27 cellular contexts compared by ENCODE assay signal in the genomic region with DNA sequence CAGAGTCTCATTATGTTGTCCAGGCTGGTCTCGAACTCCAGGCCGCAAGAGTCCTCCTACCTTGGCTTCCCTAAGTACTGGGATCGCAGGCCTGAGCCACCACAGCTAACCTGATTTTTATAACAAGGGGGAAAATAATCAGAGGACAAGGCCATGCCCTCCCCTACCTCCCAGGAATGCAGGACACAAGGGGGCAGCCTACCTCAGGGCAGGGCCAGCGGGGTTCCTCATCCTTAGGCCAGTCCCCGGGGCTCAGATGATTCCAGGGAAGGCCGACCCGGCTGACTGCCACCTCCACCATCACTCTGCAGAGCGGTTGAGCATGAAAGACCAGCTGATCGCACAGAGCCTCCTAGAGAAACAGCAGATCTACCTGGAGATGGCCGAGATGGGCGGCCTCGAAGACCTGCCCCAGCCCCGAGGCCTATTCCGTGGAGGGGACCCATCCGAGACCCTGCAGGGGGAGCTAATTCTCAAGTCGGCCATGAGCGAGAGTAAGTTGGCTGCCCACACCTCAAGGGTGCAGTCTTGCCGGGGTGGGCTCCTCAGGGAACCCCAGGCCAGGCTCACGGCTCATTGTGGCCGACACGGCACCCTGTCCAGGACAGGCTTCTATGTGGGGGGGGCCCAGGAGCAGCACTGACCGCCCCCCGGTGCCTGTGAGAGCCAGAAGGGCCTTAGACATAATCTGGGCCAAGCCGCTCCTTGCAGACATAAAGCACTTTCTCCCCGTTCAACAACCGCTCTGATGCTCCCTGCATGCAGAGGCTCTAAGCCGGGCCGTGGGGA. TPM values are rescaled to one million over a fixed set of nuclear protein-coding genes. Genes with fewer than 3 reads are reported as not detected.
DNase-seq lines count a peak whose midpoint lies in the region; ATAC-seq, FAIRE-seq and TF ChIP-seq lines count a peak whose summit lies in the region.
"Had no signal": no experiment of that assay in that cellular context is flagged by ENCODE, and none has a peak within 500 bp of the region (broad histone marks: within the 10 kb centered on the region; RNA-seq: fewer than 3 reads in every experiment).

No MANE protein-coding gene starts in this region.

- in situ Hi-C loops in K562 (cut with MboI): no loop called here

- H3K4me3 Mint-ChIP-seq in stimulated activated naive B cell treated with anti-CD40 and anti-IgM and Interleukin-4, amounts not matched to agents 10 μg/mL and 1 μg/mL and 100 μg/mL, for 72 hours: no peak overlapping the region
- H3K4me3 Mint-ChIP-seq: activated CD4-positive, alpha-beta memory T cell treated with anti-CD3 and anti-CD28 coated beads, Interleukin-2, amount 10 ng/mL, durations not matched to agents 7 days and 5 days; brain; CD8-positive, alpha-beta memory T cell; T-helper 1 cell treated with Interleukin-12 subunit alpha and Interleukin-12 subunit beta and Interleukin-4 antibody, amounts not matched to agents 30 μg/mL and 1 μg/mL, for 36 hours had no signal

- H3K27ac ChIP-seq in right cardiac atrium (ENCODE audit: low read length): no peak overlapping the region
- H3K27ac ChIP-seq in K562 (ENCODE audit: extremely low read depth, low read depth, low read length): no peak overlapping the region
- H3K27ac ChIP-seq in esophagus muscularis mucosa (replicated peaks in 1 of 4): no peak overlapping the region

- no peak overlapping the region for H3K4me2 ChIP-seq in K562 (ENCODE audit: insufficient read depth, low read length)

- peak overlapping the region; percentile 62 for H3K27ac Mint-ChIP-seq in stimulated activated naive B cell treated with anti-CD40 and anti-IgM and Interleukin-4, amounts not matched to agents 10 μg/mL and 1 μg/mL and 100 μg/mL, for 72 hours
- H3K27ac Mint-ChIP-seq: activated CD4-positive, alpha-beta memory T cell treated with anti-CD3 and anti-CD28 coated beads, Interleukin-2, amount 10 ng/mL, durations not matched to agents 7 days and 5 days; brain; progenitor cell of endocrine pancreas; T-helper 1 cell treated with Interleukin-12 subunit alpha and Interleukin-12 subunit beta and Interleukin-4 antibody, amounts not matched to agents 30 μg/mL and 1 μg/mL, for 36 hours had no signal

- ATAC-seq in right cardiac atrium (peak; percentile 14 to 35), Right ventricle myocardium inferior (no peak), K562 (peak; percentile 54), left lobe of liver (peak; percentile 45)
- no peak for ATAC-seq in stimulated activated naive B cell treated with anti-CD40 and anti-IgM and Interleukin-4, amounts not matched to agents 10 μg/mL and 1 μg/mL and 100 μg/mL, for 72 hours (replicated peaks)
- ATAC-seq: stimulated activated naive CD8-positive, alpha-beta T cell treated with anti-CD3 and anti-CD28 coated beads, Interleukin-15, Interleukin-2, amounts not matched to agents 100 U/mL and 50 U/mL, for 24 hours had no signal

- FAIRE-seq in K562 (lab: Jason Lieb, UNC): peak; percentile 70
- FAIRE-seq: G401.6, kidney, TTC549 had no signal

- no peaks in the 10 kb centered on the region for H3K27me3 Mint-ChIP-seq in stimulated activated naive B cell treated with anti-CD40 and anti-IgM and Interleukin-4, amounts not matched to agents 10 μg/mL and 1 μg/mL and 100 μg/mL, for 72 hours
- H3K27me3 Mint-ChIP-seq: activated CD4-positive, alpha-beta memory T cell treated with anti-CD3 and anti-CD28 coated beads, Interleukin-2, amount 10 ng/mL, durations not matched to agents 7 days and 5 days; brain; CD8-positive, alpha-beta memory T cell; progenitor cell of endocrine pancreas had no signal

- H2AFZ ChIP-seq in K562 (ENCODE audit: low read depth, low read length): no peak overlapping the region

- intact Hi-C loops in right cardiac atrium (cut with DNase I) (no loop called here), Right ventricle myocardium inferior (cut with DNase I) (no loop called here), K562 (cut with micrococcal nuclease) (no loop called here), esophagus muscularis mucosa (cut with DNase I) (no loop called here)

- H3K36me3 Mint-ChIP-seq in stimulated activated naive B cell treated with anti-CD40 and anti-IgM and Interleukin-4, amounts not matched to agents 10 μg/mL and 1 μg/mL and 100 μg/mL, for 72 hours: peaks cover 31 to 44% of the 10 kb centered on the region in 2 donors

- WGBS in right cardiac atrium: 90% methylated on average over 28 of the region's 28 CpGs
- WGBS in K562 (ENCODE audit: insufficient coverage, low coverage, missing lambda C conversion rate): 89% methylated on average over 28 of the region's 28 CpGs
- WGBS in esophagus muscularis mucosa: 78% methylated on average over 14 of the region's 28 CpGs

- H3K4me3 ChIP-seq in right cardiac atrium (ENCODE audit: low read length) (no peak overlapping the region), K562 (no peak overlapping the region), esophagus muscularis mucosa (no peak overlapping the region)

- H3K9me3 Mint-ChIP-seq in stimulated activated naive B cell treated with anti-CD40 and anti-IgM and Interleukin-4, amounts not matched to agents 10 μg/mL and 1 μg/mL and 100 μg/mL, for 72 hours: no peaks in the 10 kb centered on the region
- H3K9me3 Mint-ChIP-seq: activated CD4-positive, alpha-beta memory T cell treated with anti-CD3 and anti-CD28 coated beads, Interleukin-2, amount 10 ng/mL, durations not matched to agents 7 days and 5 days; CD8-positive, alpha-beta memory T cell; T-helper 1 cell treated with Interleukin-12 subunit alpha and Interleukin-12 subunit beta and Interleukin-4 antibody, amounts not matched to agents 30 μg/mL and 1 μg/mL, for 36 hours had no signal

- DNase-seq in right cardiac atrium: no peak
- no peak for DNase-seq in Right ventricle myocardium inferior (ENCODE audit: missing footprints)
- DNase-seq in K562 (ENCODE audit: extremely low read depth in 1 of 4, low spot score in 3 of 4): no peak
- DNase-seq in left lobe of liver (ENCODE audit: low spot score): no peak
- DNase-seq in stimulated activated naive B cell treated with anti-CD40 and anti-IgM and Interleukin-4, amounts not matched to agents 10 μg/mL and 1 μg/mL and 100 μg/mL, for 72 hours: no peak
- DNase-seq in SW480 (ENCODE audit: low spot score): no peak
- DNase-seq in NCI-H1048 (lab: John Stamatoyannopoulos, UW): no peak
- DNase-seq in esophagus muscularis mucosa (ENCODE audit: extremely low spot score): no peak
- DNase-seq: activated CD4-positive, alpha-beta memory T cell treated with anti-CD3 and anti-CD28 coated beads, Interleukin-2, amount 10 ng/mL, durations not matched to agents 7 days and 5 days; activated CD4-positive, CD25-positive, alpha-beta regulatory T cell treated with anti-CD3 and anti-CD28 coated beads, Interleukin-2, amount 50 U/mL, for 72 hours; activated effector memory CD4-positive, alpha-beta T cell treated with anti-CD3 and anti-CD28 coated beads, Interleukin-2, amount 50 U/mL, for 16 hours; CD8-positive, alpha-beta memory T cell; DMS153; effector CD4-positive, alpha-beta T cell; glutamatergic neuron; GOT3; kidney; mammary epithelial cell; NCI-H1105 treated with DMSO at 0.1 percent for 48 hours; NCI-H2029; NCI-H226; stimulated activated naive CD8-positive, alpha-beta T cell treated with anti-CD3 and anti-CD28 coated beads, Interleukin-15, Interleukin-2, amounts not matched to agents 100 U/mL and 50 U/mL, for 24 hours had no signal

- no peaks in the 10 kb centered on the region for H3K27me3 ChIP-seq in right cardiac atrium (ENCODE audit: control insufficient read depth, insufficient read depth)
- H3K27me3 ChIP-seq in K562 (ENCODE audit: control insufficient read depth in 2 of 2, insufficient read depth in 2 of 2, low read length in 2 of 2): no peaks in the 10 kb centered on the region
- H3K27me3 ChIP-seq in esophagus muscularis mucosa: no peaks in the 10 kb centered on the region

- BruUV-seq in K562 (replicated peaks; lab: Mats Ljungman, UMichigan): no TSS peak

- POLR2A ChIA-PET in K562 (lab: Yijun Ruan, JAX): no interaction called here

- H4K20me1 ChIP-seq in K562 (replicated peaks; ENCODE audit: control insufficient read depth, insufficient read depth, low read length): no peaks in the 10 kb centered on the region

- no peaks in the 10 kb centered on the region for H3K4me1 ChIP-seq in right cardiac atrium (ENCODE audit: control insufficient read depth, insufficient read depth, low read length)
- H3K4me1 ChIP-seq in K562 (replicated peaks in 1 of 2; ENCODE audit: control insufficient read depth in 2 of 2, insufficient read depth in 2 of 2, low read length in 2 of 2): 0 out of 5 replicates have a peak, but pooled peaks cover 0 to 4% of the 10 kb centered on the region in 2 experiments
- H3K4me1 ChIP-seq in esophagus muscularis mucosa: no peaks in the 10 kb centered on the region

- 0 out of 4 replicates have a peak overlapping the region, but pooled peaks of 1 of the 2 experiments have one; percentile 9 for H3K9ac ChIP-seq in K562 (ENCODE audit: insufficient read depth in 1 of 2, low read depth in 2 of 2, low read length in 2 of 2)

- peaks cover 25% of the 10 kb centered on the region; the same call in 2 of the 3 replicates for H3K36me3 ChIP-seq in K562 (ENCODE audit: control insufficient read depth, insufficient read depth, low read length)
- peaks cover 57 to 98% (median 86%) of the 10 kb centered on the region in 4 donors for H3K36me3 ChIP-seq in esophagus muscularis mucosa

- TF ChIP-seq CTCF in K562 (IDR thresholded peaks at IDR 0.05 in 2 of 3, conservative IDR thresholded peaks at IDR 0.05 in 1 of 3; ENCODE audit: insufficient read depth in 2 of 3, low read depth in 1 of 3, low read length in 3 of 3) (peak; percentile 9 to 45 (median 36); a peak in 3 of 6 replicates), esophagus muscularis mucosa (IDR thresholded peaks at IDR 0.05) (no peak)

- TF ChIP-seq POLR2A in K562 (conservative IDR thresholded peaks at IDR 0.05) (no peak), esophagus muscularis mucosa (IDR thresholded peaks at IDR 0.05; ENCODE audit: low read depth) (no peak)

- no peaks in the 10 kb centered on the region for H3K4me1 Mint-ChIP-seq in stimulated activated naive B cell treated with anti-CD40 and anti-IgM and Interleukin-4, amounts not matched to agents 10 μg/mL and 1 μg/mL and 100 μg/mL, for 72 hours
- H3K4me1 Mint-ChIP-seq: activated CD4-positive, alpha-beta memory T cell treated with anti-CD3 and anti-CD28 coated beads, Interleukin-2, amount 10 ng/mL, durations not matched to agents 7 days and 5 days; brain had no signal

- TF ChIP-seq RAD21 in K562 (CRISPR knock-in tag; conservative IDR thresholded peaks at IDR 0.05 in 1 of 2, IDR thresholded peaks at IDR 0.05 in 1 of 2): peak in 1 of 2 experiments; percentile 35; a peak in 2 of 4 replicates

- TF ChIP-seq EP300 in K562 (IDR thresholded peaks at IDR 0.05; ENCODE audit: low read length) (no peak), esophagus muscularis mucosa (IDR thresholded peaks at IDR 0.05) (no peak)

- H3K9me1 ChIP-seq in K562 (ENCODE audit: control insufficient read depth, insufficient read depth, low read length): no peaks in the 10 kb centered on the region

- H3K79me2 ChIP-seq in K562 (ENCODE audit: control insufficient read depth, insufficient read depth, low read length): no peaks in the 10 kb centered on the region

- CTCF ChIA-PET in K562 (lab: Yijun Ruan, JAX; ENCODE audit: low intra/inter-chr PET ratio): interaction anchor here (0.7 to 0.9 kb wide), 2 partner anchors 33 to 1672 kb away, joined by 3 to 5 read pairs; no protein-coding TSS in a partner anchor

- H3K9me3 ChIP-seq in right cardiac atrium (ENCODE audit: control insufficient read depth, low read length): no peaks in the 10 kb centered on the region
- no peaks in the 10 kb centered on the region for H3K9me3 ChIP-seq in K562 (replicated peaks; ENCODE audit: control insufficient read depth, insufficient read depth, low read depth, low read length)
- H3K9me3 ChIP-seq in esophagus muscularis mucosa: no peaks in the 10 kb centered on the region

RNA-seq across cellular contexts. Expression of a gene that starts 26.8 kb away (rescaled TPM):
- total RNA-seq in right cardiac atrium: 1 to 10 TPM; 1.5 to 2.5 (median 2.3) TPM
- 3.2 TPM for polyA plus RNA-seq in right cardiac atrium
- total RNA-seq in Right ventricle myocardium inferior: 1.2 TPM
- 1.5 and 4.5 TPM in 2 replicates for total RNA-seq in K562 (2011; cell fraction: chromatin; rRNA removed; ENCODE audit: low replicate concordance)
- total RNA-seq in K562 (2011; cell fraction: nucleolus; rRNA removed): 3.2 and 5.0 TPM in 2 replicates
- total RNA-seq in K562 (2011; cell fraction: nucleoplasm; rRNA removed): 1.8 and 2.3 TPM in 2 replicates
- total RNA-seq in K562 (2014; rRNA removed): 1.7 and 3.2 TPM in 2 replicates
- 0.29 and 0.32 TPM in 2 replicates for total RNA-seq in K562 (2014; rRNA removed; fragmentation: Illumina TruSeq; extraction: Trizol)
- total RNA-seq in K562 (2015; rRNA removed; fragmentation: Illumina TruSeq; extraction: Trizol): 0.47 and 0.98 TPM in 2 replicates
- total RNA-seq in K562 (2021): 1.8 and 2.1 TPM in 2 replicates
- polyA plus RNA-seq in K562 (2011; rRNA removed): 0.86 and 1.6 TPM in 2 replicates
- 2.2 and 5.5 TPM in 2 replicates for polyA plus RNA-seq in K562 (2011; cell fraction: cytosol; rRNA removed)
- 1.9 and 3.8 TPM in 2 replicates for polyA plus RNA-seq in K562 (2011; cell fraction: nucleus; rRNA removed)
- polyA plus RNA-seq in K562 (2012): 1.8 and 3.7 TPM in 2 replicates
- 0.54 and 0.79 TPM in 2 replicates for polyA plus RNA-seq in K562 (2014; fragmentation: Illumina TruSeq; extraction: Trizol)
- under 1 TPM in 1 of 2 experiments, not detected in 1; 0.07 TPM for polyA plus RNA-seq in K562 (2014; fragmentation: Nextera tagmentation; extraction: Ambion mirVana)
- 1.5 and 2.2 TPM in 2 replicates for polyA plus RNA-seq in K562 (2014; rRNA removed)
- 0.51 and 0.70 TPM in 2 replicates for polyA minus RNA-seq in K562 (2011; rRNA and poly(A)+ RNA removed)
- 1.0 TPM in 1 of 2 replicates, not detected in the other for polyA minus RNA-seq in K562 (2011; cell fraction: cytosol; rRNA and poly(A)+ RNA removed)
- polyA minus RNA-seq in K562 (2011; cell fraction: nucleus; rRNA and poly(A)+ RNA removed): 1.6 and 1.7 TPM in 2 replicates
- total RNA-seq in left lobe of liver: 16.5 TPM
- 1 to 10 TPM; 1.7 to 5.3 (median 3.7) TPM for total RNA-seq in esophagus muscularis mucosa

RNA-seq across cellular contexts. Expression of a gene that starts 53.9 kb away (rescaled TPM):
- total RNA-seq in right cardiac atrium: 100 to 1,000 TPM; 101 to 120 (median 115) TPM
- 143 TPM for polyA plus RNA-seq in right cardiac atrium
- 89.6 TPM for total RNA-seq in Right ventricle myocardium inferior
- total RNA-seq in K562 (2011; cell fraction: chromatin; rRNA removed; ENCODE audit: low replicate concordance): 0.39 and 3.7 TPM in 2 replicates
- 1.8 and 2.5 TPM in 2 replicates for total RNA-seq in K562 (2011; cell fraction: nucleolus; rRNA removed)
- total RNA-seq in K562 (2011; cell fraction: nucleoplasm; rRNA removed): 2.4 and 2.6 TPM in 2 replicates
- 5.9 and 8.0 TPM in 2 replicates for total RNA-seq in K562 (2014; rRNA removed)
- 1.4 and 2.4 TPM in 2 replicates for total RNA-seq in K562 (2014; rRNA removed; fragmentation: Illumina TruSeq; extraction: Trizol)
- 4.1 and 4.6 TPM in 2 replicates for total RNA-seq in K562 (2015; rRNA removed; fragmentation: Illumina TruSeq; extraction: Trizol)
- 9.1 and 9.3 TPM in 2 replicates for total RNA-seq in K562 (2021)
- 4.9 and 7.6 TPM in 2 replicates for polyA plus RNA-seq in K562 (2011; rRNA removed)
- 11.3 and 16.2 TPM in 2 replicates for polyA plus RNA-seq in K562 (2011; cell fraction: cytosol; rRNA removed)
- polyA plus RNA-seq in K562 (2011; cell fraction: nucleus; rRNA removed): 4.4 and 6.5 TPM in 2 replicates
- 7.0 and 15.6 TPM in 2 replicates for polyA plus RNA-seq in K562 (2012)
- 12.9 and 17.2 TPM in 2 replicates for polyA plus RNA-seq in K562 (2014; fragmentation: Illumina TruSeq; extraction: Trizol)
- polyA plus RNA-seq in K562 (2014; fragmentation: Nextera tagmentation; extraction: Ambion mirVana): under 1 TPM; 0.04 TPM
- 5.3 and 6.3 TPM in 2 replicates for polyA plus RNA-seq in K562 (2014; rRNA removed)
- 1.1 and 1.6 TPM in 2 replicates for polyA minus RNA-seq in K562 (2011; rRNA and poly(A)+ RNA removed)
- polyA minus RNA-seq in K562 (2011; cell fraction: cytosol; rRNA and poly(A)+ RNA removed): 3.9 and 6.9 TPM in 2 replicates
- polyA minus RNA-seq in K562 (2011; cell fraction: nucleus; rRNA and poly(A)+ RNA removed): 1.1 and 2.1 TPM in 2 replicates
- total RNA-seq in left lobe of liver: 31.3 TPM
- 100 to 1,000 TPM in 3 of 4 donors, 10 to 100 TPM in 1; 95.4 to 168 (median 137) TPM for total RNA-seq in esophagus muscularis mucosa

Comparison
In these comparisons a context has a peak if more than half of its experiments do, and no peak if none do; other contexts are left out.
1. ATAC-seq: peak in right cardiac atrium (2 of 2), K562 (single experiment) and left lobe of liver (single experiment); none in Right ventricle myocardium inferior (single experiment) and stimulated activated naive B cell treated with anti-CD40 and anti-IgM and Interleukin-4, amounts not matched to agents 10 μg/mL and 1 μg/mL and 100 μg/mL, for 72 hours (0 of 2).
2. CTCF ChIP-seq: peak in K562 (3 of 3); none in esophagus muscularis mucosa (0 of 3).